ENCODE assay signal across 8 cellular contexts in genomic region chr12:6821271-6821673, GRCh38. TPM values are rescaled to one million over a fixed set of nuclear protein-coding genes. Genes with fewer than 3 reads are reported as not detected.
DNase-seq lines count a peak whose midpoint lies in the region; ATAC-seq, FAIRE-seq and TF ChIP-seq lines count a peak whose summit lies in the region.

No MANE protein-coding gene starts in this region.

- intact Hi-C loops in PC-9 (cut with micrococcal nuclease; ENCODE audit: unreplicated experiment): no loop called here
- intact Hi-C loops in kidney (cut with DNase I): loop anchor here (10.0 kb wide), 1 partner anchor 66 kb away; the partner anchor contains the start of gene MLF2

- H3K27ac ChIP-seq in HEK293 (ENCODE audit: extremely low read depth, low read depth, low read length) (no peak overlapping the region), PC-9 (no peak overlapping the region), kidney (ENCODE audit: low read depth in 2 of 2, low read length in 2 of 2) (no peak overlapping the region), smooth muscle cell (ENCODE audit: low read depth) (no peak overlapping the region)

- H3K9me3 Mint-ChIP-seq in central memory CD8-positive, alpha-beta T cell: no peaks in the 10 kb centered on the region

- H3K4me1 Mint-ChIP-seq in central memory CD8-positive, alpha-beta T cell: peaks cover 10% of the 10 kb centered on the region

- FAIRE-seq in kidney (lab: Jason Lieb, UNC): no peak

- H3K36me3 ChIP-seq in HEK293 (ENCODE audit: control insufficient read depth in 2 of 2, insufficient read depth in 1 of 2, low read length in 2 of 2): peaks cover 0 to 3% of the 10 kb centered on the region in 2 experiments; a peak in 1 of 3 replicates
- H3K36me3 ChIP-seq in PC-9 (ENCODE audit: low read depth): no peaks in the 10 kb centered on the region
- no peaks in the 10 kb centered on the region for H3K36me3 ChIP-seq in kidney (ENCODE audit: control insufficient read depth in 1 of 2, insufficient read depth in 2 of 2, low read length in 2 of 2)
- no peaks in the 10 kb centered on the region for H3K36me3 ChIP-seq in smooth muscle cell (ENCODE audit: low read depth)

- CTCF ChIA-PET in HEK293 (lab: Yijun Ruan, JAX) (interaction anchor here (0.7 to 8.1 kb wide), 5 partner anchors 13 to 68 kb away, joined by 3 to 116 read pairs (median 5); partner anchors contain the start of genes MLF2 and PTMS), PC-9 (lab: Charles Lee) (interaction anchor here (0.6 to 1.8 kb wide), 5 partner anchors 21 to 782 kb away, joined by 3 to 7 read pairs (median 5); no protein-coding TSS in a partner anchor)

- H2AFZ ChIP-seq in PC-9 (no peak overlapping the region), smooth muscle cell (ENCODE audit: low read depth) (no peak overlapping the region)

- peak overlapping the region; percentile 7 for H3K4me3 Mint-ChIP-seq in central memory CD8-positive, alpha-beta T cell

- H3K79me2 ChIP-seq in PC-9 (ENCODE audit: low read depth): no peaks in the 10 kb centered on the region
- no peaks in the 10 kb centered on the region for H3K79me2 ChIP-seq in smooth muscle cell (ENCODE audit: low read depth)

- TF ChIP-seq CTCF in HEK293 (tag by site-specific recombination; IDR thresholded peaks at IDR 0.05) (no peak), PC-9 (conservative IDR thresholded peaks at IDR 0.05) (no peak), kidney (IDR thresholded peaks at IDR 0.05; ENCODE audit: borderline replicate concordance, extremely low read depth, insufficient read depth) (no peak), smooth muscle cell (IDR thresholded peaks at IDR 0.05; ENCODE audit: borderline replicate concordance, insufficient read depth, poor library complexity, severe bottlenecking) (no peak)

- no peaks in the 10 kb centered on the region for H3K9me2 ChIP-seq in PC-9 (ENCODE audit: insufficient read depth)

- H3K27me3 ChIP-seq in PC-9 (ENCODE audit: insufficient read depth, low read depth) (peaks cover 70% of the 10 kb centered on the region), smooth muscle cell (ENCODE audit: low read depth) (peaks cover 5% of the 10 kb centered on the region)

- H3K27me3 Mint-ChIP-seq in central memory CD8-positive, alpha-beta T cell: peaks cover 47% of the 10 kb centered on the region

- H3K4me3 ChIP-seq in HEK293 (ENCODE audit: low read depth, low read length) (peak overlapping the region; percentile 29), PC-9 (peak overlapping the region; percentile 33; the same call in 1 of the 2 replicates), kidney (ENCODE audit: low read length in 2 of 2) (peak overlapping the region in 1 of 2 donors; percentile 32), smooth muscle cell (peak overlapping the region; percentile 51)

- H3K4me2 ChIP-seq in PC-9: peak overlapping the region; percentile 68
- peak overlapping the region; percentile 81 for H3K4me2 ChIP-seq in smooth muscle cell

- H3K9me3 ChIP-seq in HEK293 (ENCODE audit: control insufficient read depth, insufficient read depth, low read depth, low read length): no peaks in the 10 kb centered on the region
- no peaks in the 10 kb centered on the region for H3K9me3 ChIP-seq in PC-9 (ENCODE audit: insufficient read depth, low read depth)
- no peaks in the 10 kb centered on the region for H3K9me3 ChIP-seq in kidney (ENCODE audit: control insufficient read depth in 1 of 2, low read length in 2 of 2)
- H3K9me3 ChIP-seq in smooth muscle cell (replicated peaks; ENCODE audit: low read depth): no peaks in the 10 kb centered on the region

- 0% methylated on average over 7 of the region's 13 CpGs for WGBS in smooth muscle cell (ENCODE audit: low lambda C conversion rate)

- no TSS peak for BruUV-seq in PC-9 (replicated peaks; lab: Mats Ljungman, UMichigan)

- peaks cover 6% of the 10 kb centered on the region; the same call in 1 of the 2 replicates for H3K4me1 ChIP-seq in HEK293 (ENCODE audit: control insufficient read depth, insufficient read depth, low read length)
- H3K4me1 ChIP-seq in PC-9 (replicated peaks; ENCODE audit: insufficient read depth): no peaks in the 10 kb centered on the region; the same call in 1 of the 2 replicates
- peaks cover 0 to 14% of the 10 kb centered on the region in 2 donors for H3K4me1 ChIP-seq in kidney (ENCODE audit: control insufficient read depth in 1 of 2, insufficient read depth in 1 of 2, low read depth in 1 of 2, low read length in 2 of 2)
- H3K4me1 ChIP-seq in smooth muscle cell (ENCODE audit: low read depth): peaks cover 28% of the 10 kb centered on the region

- peak; percentile 92 for DNase-seq in Ammon's horn (ENCODE audit: low spot score)
- DNase-seq in PC-9: peak in 1 of 2 experiments; percentile 46
- no peak for DNase-seq in central memory CD8-positive, alpha-beta T cell (ENCODE audit: low spot score in 2 of 2)
- DNase-seq in kidney: peak; percentile 90
- peak; percentile 81 for DNase-seq in smooth muscle cell (lab: John Stamatoyannopoulos, UW; ENCODE audit: unreplicated experiment)

- no peaks in the 10 kb centered on the region; the same call in 1 of the 2 replicates for H3F3A ChIP-seq in PC-9 (ENCODE audit: insufficient read depth, low read depth)
- H3F3A ChIP-seq in smooth muscle cell (ENCODE audit: low read depth): no peaks in the 10 kb centered on the region

- H3K27ac Mint-ChIP-seq in central memory CD8-positive, alpha-beta T cell (ENCODE audit: low read depth): peak overlapping the region; percentile 47

- H3K36me3 Mint-ChIP-seq in central memory CD8-positive, alpha-beta T cell (ENCODE audit: insufficient read depth): peaks cover 8% of the 10 kb centered on the region

- H4K20me1 ChIP-seq in PC-9 (ENCODE audit: insufficient read depth) (no peaks in the 10 kb centered on the region), smooth muscle cell (ENCODE audit: low read depth) (no peaks in the 10 kb centered on the region)

- no peak for ATAC-seq in central memory CD8-positive, alpha-beta T cell (replicated peaks; ENCODE audit: extremely low read depth, poor library complexity, severe bottlenecking)
- no peak for ATAC-seq in HG03439 (IDR thresholded peaks at IDR 0.05; ENCODE audit: unreplicated experiment)
- no peak for ATAC-seq in GM21717 (IDR thresholded peaks at IDR 0.05; ENCODE audit: unreplicated experiment)

- H3K9ac ChIP-seq in kidney (ENCODE audit: low read length in 2 of 2) (no peak overlapping the region), smooth muscle cell (ENCODE audit: low read depth) (no peak overlapping the region)

- POLR2A ChIA-PET in HEK293 (lab: Yijun Ruan, JAX) (interaction anchor here (0.7 to 2.0 kb wide), 10 partner anchors 8 to 97 kb away, joined by 3 to 11 read pairs (median 8); partner anchors contain the start of genes CDCA3, COPS7A, MLF2 and PTMS), PC-9 (lab: Charles Lee; ENCODE audit: unreplicated experiment) (interaction anchor here (0.6 to 0.9 kb wide), 5 partner anchors 22 to 208 kb away, joined by 3 to 6 read pairs (median 4); partner anchors contain the start of gene PTMS)

TF ChIP-seq in HEK293, 187 proteins besides CTCF, POLR2A, EP300 and RAD21:
- no peak for TF ChIP-seq OSR2 (tag by site-specific recombination; IDR thresholded peaks at IDR 0.05)
- TF ChIP-seq ZNF600 (tag by site-specific recombination; IDR thresholded peaks at IDR 0.05): peak; percentile 56; the same call in 1 of the 2 replicates
- peak; percentile 41 for TF ChIP-seq SP3 (tag by site-specific recombination; IDR thresholded peaks at IDR 0.05)
- TF ChIP-seq SP2 (tag by site-specific recombination; IDR thresholded peaks at IDR 0.05): peak; percentile 69
- TF ChIP-seq KLF9 (tag by site-specific recombination; IDR thresholded peaks at IDR 0.05; ENCODE audit: low read depth): peak; percentile 5; the same call in 1 of the 2 replicates
TF ChIP-seq in HEK293: peak in this region for 4.

RNA-seq across cellular contexts. Expression of gene GPR162, which starts 0.3 kb away (rescaled TPM):
- total RNA-seq in PC-9 (2021): 2.4 and 3.8 TPM in 2 replicates
- total RNA-seq in kidney: 5.0 TPM
- 9.8 TPM for polyA plus RNA-seq in kidney (ENCODE audit: insufficient read depth, low read depth, low replicate concordance)
- 0.76 and 2.9 TPM in 2 replicates for total RNA-seq in smooth muscle cell
- polyA plus RNA-seq in smooth muscle cell: 2.1 and 3.0 TPM in 2 replicates

RNA-seq across cellular contexts. Expression of gene P3H3, which starts 6.9 kb away (rescaled TPM):
- total RNA-seq in PC-9 (2021): 0.45 and 0.52 TPM in 2 replicates
- total RNA-seq in kidney: 17.0 TPM
- polyA plus RNA-seq in kidney (ENCODE audit: insufficient read depth, low read depth, low replicate concordance): 18.5 TPM
- 36.7 and 42.8 TPM in 2 replicates for total RNA-seq in smooth muscle cell
- polyA plus RNA-seq in smooth muscle cell: 106 and 108 TPM in 2 replicates

RNA-seq across cellular contexts. Expression of gene GNB3, which starts 19.5 kb away (rescaled TPM):
- total RNA-seq in PC-9 (2021) (not detected in 2 replicates), kidney (2.6 TPM), smooth muscle cell (4.0 and 6.2 TPM in 2 replicates)
- polyA plus RNA-seq in kidney (ENCODE audit: insufficient read depth, low read depth, low replicate concordance) (1.4 TPM), smooth muscle cell (4.8 and 6.3 TPM in 2 replicates)

RNA-seq across cellular contexts. Expression of gene CDCA3, which starts 29.8 kb away (rescaled TPM):
- total RNA-seq in PC-9 (2021) (104 and 125 TPM in 2 replicates), kidney (1.3 TPM), smooth muscle cell (5.3 and 7.4 TPM in 2 replicates)
- polyA plus RNA-seq in kidney (ENCODE audit: insufficient read depth, low read depth, low replicate concordance) (2.1 TPM), smooth muscle cell (9.4 and 10.6 TPM in 2 replicates)

RNA-seq across cellular contexts. Expression of gene USP5, which starts 30.7 kb away (rescaled TPM):
- total RNA-seq in PC-9 (2021) (267 and 308 TPM in 2 replicates), kidney (75.5 TPM), smooth muscle cell (51.3 and 52.5 TPM in 2 replicates)
- polyA plus RNA-seq in kidney (ENCODE audit: insufficient read depth, low read depth, low replicate concordance) (52.3 TPM), smooth muscle cell (63.1 and 64.9 TPM in 2 replicates)

Comparison
In these comparisons a context has a peak if more than half of its experiments do, and no peak if none do; other contexts are left out.
1. DNase-seq: peak in Ammon's horn (single experiment), kidney (single experiment) and smooth muscle cell (single experiment); none in central memory CD8-positive, alpha-beta T cell (0 of 2).
2. RNA of gene P3H3, which starts 6.9 kb away (total RNA-seq): 36.7 to 42.8 TPM in smooth muscle cell and 17.0 TPM in kidney (single experiment); 0.45 to 0.52 TPM in PC-9; every median in the first group is over 10 times any median in the second.